1 cellular context compared by ENCODE assay signal in genomic region chr4:154545689-154546088, GRCh38.
TF ChIP-seq lines count a peak whose summit lies in the region.

No MANE protein-coding gene starts in this region.

TF ChIP-seq in H1, 55 proteins besides CTCF, POLR2A, EP300 and RAD21:
- TF ChIP-seq SIRT6 (IDR thresholded peaks at IDR 0.05; ENCODE audit: low read length), result no peak
